In genomic region chr12:47779943-47780504, GRCh38 we compare ENCODE assay signal across 1 cellular context.
TF ChIP-seq lines count a peak whose summit lies in the region.

No MANE protein-coding gene starts in this region.

TF ChIP-seq in HepG2, 621 proteins besides CTCF, POLR2A, EP300 and RAD21:
- TF ChIP-seq MZF1 (CRISPR knock-in tag; IDR thresholded peaks at IDR 0.05; ENCODE audit: borderline replicate concordance): no peak
- TF ChIP-seq MAFK (conservative IDR thresholded peaks at IDR 0.05 in 1 of 2, IDR thresholded peaks at IDR 0.05 in 1 of 2; ENCODE audit: low read length in 2 of 2): peak; percentile 85 to 91
- peak; percentile 76 for TF ChIP-seq MAFF (IDR thresholded peaks at IDR 0.05; ENCODE audit: low read depth, low read length)
